In the genomic region with DNA sequence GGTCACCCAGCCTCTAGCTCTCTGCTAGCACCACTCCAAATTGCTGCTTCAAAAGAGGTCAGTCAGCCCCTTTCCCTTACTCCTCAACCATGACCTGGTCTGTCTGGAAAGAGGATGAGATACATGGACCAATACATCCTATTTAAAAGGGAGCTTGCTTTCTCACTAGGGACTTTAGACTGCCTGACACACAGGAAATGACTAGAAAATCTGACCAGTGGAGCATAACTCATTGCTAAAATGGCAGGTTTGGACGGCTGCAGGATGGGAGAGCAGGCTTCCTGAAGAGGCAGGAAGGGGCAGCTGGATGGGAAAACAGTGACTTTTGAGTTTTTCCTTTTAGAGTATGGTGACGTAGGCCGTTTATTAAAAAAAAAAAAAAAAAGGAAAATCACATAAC, we compare ENCODE assay signal across 1 cellular context.
TF ChIP-seq lines count a peak whose summit lies in the region.

No MANE protein-coding gene starts in this region.

TF ChIP-seq in K562, 482 proteins besides CTCF, POLR2A, EP300 and RAD21 (continues in another document):
- no peak for TF ChIP-seq JUNB (CRISPR knock-in tag; conservative IDR thresholded peaks at IDR 0.05)
- no peak for TF ChIP-seq ZNF830 (CRISPR knock-in tag; IDR thresholded peaks at IDR 0.05)
- TF ChIP-seq, protein P1, sequence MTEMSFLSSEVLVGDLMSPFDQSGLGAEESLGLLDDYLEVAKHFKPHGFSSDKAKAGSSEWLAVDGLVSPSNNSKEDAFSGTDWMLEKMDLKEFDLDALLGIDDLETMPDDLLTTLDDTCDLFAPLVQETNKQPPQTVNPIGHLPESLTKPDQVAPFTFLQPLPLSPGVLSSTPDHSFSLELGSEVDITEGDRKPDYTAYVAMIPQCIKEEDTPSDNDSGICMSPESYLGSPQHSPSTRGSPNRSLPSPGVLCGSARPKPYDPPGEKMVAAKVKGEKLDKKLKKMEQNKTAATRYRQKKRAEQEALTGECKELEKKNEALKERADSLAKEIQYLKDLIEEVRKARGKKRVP (CRISPR knock-in tag; IDR thresholded peaks at IDR 0.05): no peak
- TF ChIP-seq, protein P2, sequence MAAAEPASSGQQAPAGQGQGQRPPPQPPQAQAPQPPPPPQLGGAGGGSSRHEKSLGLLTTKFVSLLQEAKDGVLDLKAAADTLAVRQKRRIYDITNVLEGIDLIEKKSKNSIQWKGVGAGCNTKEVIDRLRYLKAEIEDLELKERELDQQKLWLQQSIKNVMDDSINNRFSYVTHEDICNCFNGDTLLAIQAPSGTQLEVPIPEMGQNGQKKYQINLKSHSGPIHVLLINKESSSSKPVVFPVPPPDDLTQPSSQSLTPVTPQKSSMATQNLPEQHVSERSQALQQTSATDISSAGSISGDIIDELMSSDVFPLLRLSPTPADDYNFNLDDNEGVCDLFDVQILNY (CRISPR knock-in tag; IDR thresholded peaks at IDR 0.05): no peak
- no peak for TF ChIP-seq HMG20A (CRISPR knock-in tag; conservative IDR thresholded peaks at IDR 0.05)
- peak; percentile 64 for TF ChIP-seq MEIS2 (IDR thresholded peaks at IDR 0.05; ENCODE audit: partially characterized antibody)
- no peak for TF ChIP-seq ATF1 (CRISPR knock-in tag; IDR thresholded peaks at IDR 0.05)
- no peak for TF ChIP-seq ATF1 (tag; IDR thresholded peaks at IDR 0.05)
- no peak for TF ChIP-seq SMARCC2 (IDR thresholded peaks at IDR 0.05; ENCODE audit: low read depth)
- no peak for TF ChIP-seq ZNF408 (CRISPR knock-in tag; IDR thresholded peaks at IDR 0.05; ENCODE audit: low read depth)
- TF ChIP-seq ZNF140 (CRISPR knock-in tag; IDR thresholded peaks at IDR 0.05): no peak
- TF ChIP-seq ZNF217 (CRISPR knock-in tag; IDR thresholded peaks at IDR 0.05): no peak
- TF ChIP-seq FOXJ3 (CRISPR knock-in tag; IDR thresholded peaks at IDR 0.05): no peak
- peak; percentile 63; the same call in 1 of the 2 replicates for TF ChIP-seq ETV1 (tag; conservative IDR thresholded peaks at IDR 0.05; ENCODE audit: low read depth)
- no peak for TF ChIP-seq HDAC3 (IDR thresholded peaks at IDR 0.05; ENCODE audit: borderline replicate concordance, partially characterized antibody)
- no peak for TF ChIP-seq CAMTA2 (CRISPR knock-in tag; conservative IDR thresholded peaks at IDR 0.05)
- no peak for TF ChIP-seq RBM25 (IDR thresholded peaks at IDR 0.05; ENCODE audit: low read depth, low read length, severe bottlenecking)
- TF ChIP-seq, protein P3, sequence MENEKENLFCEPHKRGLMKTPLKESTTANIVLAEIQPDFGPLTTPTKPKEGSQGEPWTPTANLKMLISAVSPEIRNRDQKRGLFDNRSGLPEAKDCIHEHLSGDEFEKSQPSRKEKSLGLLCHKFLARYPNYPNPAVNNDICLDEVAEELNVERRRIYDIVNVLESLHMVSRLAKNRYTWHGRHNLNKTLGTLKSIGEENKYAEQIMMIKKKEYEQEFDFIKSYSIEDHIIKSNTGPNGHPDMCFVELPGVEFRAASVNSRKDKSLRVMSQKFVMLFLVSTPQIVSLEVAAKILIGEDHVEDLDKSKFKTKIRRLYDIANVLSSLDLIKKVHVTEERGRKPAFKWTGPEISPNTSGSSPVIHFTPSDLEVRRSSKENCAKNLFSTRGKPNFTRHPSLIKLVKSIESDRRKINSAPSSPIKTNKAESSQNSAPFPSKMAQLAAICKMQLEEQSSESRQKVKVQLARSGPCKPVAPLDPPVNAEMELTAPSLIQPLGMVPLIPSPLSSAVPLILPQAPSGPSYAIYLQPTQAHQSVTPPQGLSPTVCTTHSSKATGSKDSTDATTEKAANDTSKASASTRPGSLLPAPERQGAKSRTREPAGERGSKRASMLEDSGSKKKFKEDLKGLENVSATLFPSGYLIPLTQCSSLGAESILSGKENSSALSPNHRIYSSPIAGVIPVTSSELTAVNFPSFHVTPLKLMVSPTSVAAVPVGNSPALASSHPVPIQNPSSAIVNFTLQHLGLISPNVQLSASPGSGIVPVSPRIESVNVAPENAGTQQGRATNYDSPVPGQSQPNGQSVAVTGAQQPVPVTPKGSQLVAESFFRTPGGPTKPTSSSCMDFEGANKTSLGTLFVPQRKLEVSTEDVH (IDR thresholded peaks at IDR 0.05; ENCODE audit: low read depth, partially characterized antibody): no peak
- TF ChIP-seq ZNF239 (CRISPR knock-in tag; IDR thresholded peaks at IDR 0.05): no peak
- TF ChIP-seq MTA2 (IDR thresholded peaks at IDR 0.05; ENCODE audit: low read depth): no peak
- no peak for TF ChIP-seq ERF (CRISPR knock-in tag; IDR thresholded peaks at IDR 0.05)
- no peak for TF ChIP-seq ZNF224 (CRISPR knock-in tag; IDR thresholded peaks at IDR 0.05)
- peak in 1 of 3 experiments; percentile 16 for TF ChIP-seq YY1 (IDR thresholded peaks at IDR 0.05; ENCODE audit: borderline replicate concordance in 1 of 3, control insufficient read depth in 1 of 3, extremely low read depth in 1 of 3, insufficient read depth in 3 of 3, insufficient read length in 1 of 3, insufficient replicate concordance in 2 of 3, low read depth in 1 of 3, low read length in 2 of 3)
- no peak for TF ChIP-seq MXI1 (IDR thresholded peaks at IDR 0.05; ENCODE audit: low read depth, low read length)
- TF ChIP-seq FIP1L1 (IDR thresholded peaks at IDR 0.05; ENCODE audit: low read depth, low read length, poor library complexity, severe bottlenecking): no peak
- TF ChIP-seq, protein P4, sequence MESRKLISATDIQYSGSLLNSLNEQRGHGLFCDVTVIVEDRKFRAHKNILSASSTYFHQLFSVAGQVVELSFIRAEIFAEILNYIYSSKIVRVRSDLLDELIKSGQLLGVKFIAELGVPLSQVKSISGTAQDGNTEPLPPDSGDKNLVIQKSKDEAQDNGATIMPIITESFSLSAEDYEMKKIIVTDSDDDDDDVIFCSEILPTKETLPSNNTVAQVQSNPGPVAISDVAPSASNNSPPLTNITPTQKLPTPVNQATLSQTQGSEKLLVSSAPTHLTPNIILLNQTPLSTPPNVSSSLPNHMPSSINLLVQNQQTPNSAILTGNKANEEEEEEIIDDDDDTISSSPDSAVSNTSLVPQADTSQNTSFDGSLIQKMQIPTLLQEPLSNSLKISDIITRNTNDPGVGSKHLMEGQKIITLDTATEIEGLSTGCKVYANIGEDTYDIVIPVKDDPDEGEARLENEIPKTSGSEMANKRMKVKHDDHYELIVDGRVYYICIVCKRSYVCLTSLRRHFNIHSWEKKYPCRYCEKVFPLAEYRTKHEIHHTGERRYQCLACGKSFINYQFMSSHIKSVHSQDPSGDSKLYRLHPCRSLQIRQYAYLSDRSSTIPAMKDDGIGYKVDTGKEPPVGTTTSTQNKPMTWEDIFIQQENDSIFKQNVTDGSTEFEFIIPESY (CRISPR knock-in tag; IDR thresholded peaks at IDR 0.05): no peak
- TF ChIP-seq, protein P5, sequence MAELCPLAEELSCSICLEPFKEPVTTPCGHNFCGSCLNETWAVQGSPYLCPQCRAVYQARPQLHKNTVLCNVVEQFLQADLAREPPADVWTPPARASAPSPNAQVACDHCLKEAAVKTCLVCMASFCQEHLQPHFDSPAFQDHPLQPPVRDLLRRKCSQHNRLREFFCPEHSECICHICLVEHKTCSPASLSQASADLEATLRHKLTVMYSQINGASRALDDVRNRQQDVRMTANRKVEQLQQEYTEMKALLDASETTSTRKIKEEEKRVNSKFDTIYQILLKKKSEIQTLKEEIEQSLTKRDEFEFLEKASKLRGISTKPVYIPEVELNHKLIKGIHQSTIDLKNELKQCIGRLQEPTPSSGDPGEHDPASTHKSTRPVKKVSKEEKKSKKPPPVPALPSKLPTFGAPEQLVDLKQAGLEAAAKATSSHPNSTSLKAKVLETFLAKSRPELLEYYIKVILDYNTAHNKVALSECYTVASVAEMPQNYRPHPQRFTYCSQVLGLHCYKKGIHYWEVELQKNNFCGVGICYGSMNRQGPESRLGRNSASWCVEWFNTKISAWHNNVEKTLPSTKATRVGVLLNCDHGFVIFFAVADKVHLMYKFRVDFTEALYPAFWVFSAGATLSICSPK (IDR thresholded peaks at IDR 0.05; ENCODE audit: borderline replicate concordance): no peak
- TF ChIP-seq YBX1 (IDR thresholded peaks at IDR 0.05): no peak
- no peak for TF ChIP-seq MCM2 (IDR thresholded peaks at IDR 0.05; ENCODE audit: low read depth)
- TF ChIP-seq, protein P6, sequence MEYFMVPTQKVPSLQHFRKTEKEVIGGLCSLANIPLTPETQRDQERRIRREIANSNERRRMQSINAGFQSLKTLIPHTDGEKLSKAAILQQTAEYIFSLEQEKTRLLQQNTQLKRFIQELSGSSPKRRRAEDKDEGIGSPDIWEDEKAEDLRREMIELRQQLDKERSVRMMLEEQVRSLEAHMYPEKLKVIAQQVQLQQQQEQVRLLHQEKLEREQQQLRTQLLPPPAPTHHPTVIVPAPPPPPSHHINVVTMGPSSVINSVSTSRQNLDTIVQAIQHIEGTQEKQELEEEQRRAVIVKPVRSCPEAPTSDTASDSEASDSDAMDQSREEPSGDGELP (CRISPR knock-in tag; IDR thresholded peaks at IDR 0.05; ENCODE audit: borderline replicate concordance): no peak
- TF ChIP-seq LEF1 (IDR thresholded peaks at IDR 0.05): no peak
- no peak for TF ChIP-seq POLR2AphosphoS2 (IDR thresholded peaks at IDR 0.05; ENCODE audit: low read length)
- TF ChIP-seq ZNF232 (CRISPR knock-in tag; IDR thresholded peaks at IDR 0.05): no peak
- TF ChIP-seq ZNF668 (CRISPR knock-in tag; IDR thresholded peaks at IDR 0.05): no peak
- TF ChIP-seq, protein P7, sequence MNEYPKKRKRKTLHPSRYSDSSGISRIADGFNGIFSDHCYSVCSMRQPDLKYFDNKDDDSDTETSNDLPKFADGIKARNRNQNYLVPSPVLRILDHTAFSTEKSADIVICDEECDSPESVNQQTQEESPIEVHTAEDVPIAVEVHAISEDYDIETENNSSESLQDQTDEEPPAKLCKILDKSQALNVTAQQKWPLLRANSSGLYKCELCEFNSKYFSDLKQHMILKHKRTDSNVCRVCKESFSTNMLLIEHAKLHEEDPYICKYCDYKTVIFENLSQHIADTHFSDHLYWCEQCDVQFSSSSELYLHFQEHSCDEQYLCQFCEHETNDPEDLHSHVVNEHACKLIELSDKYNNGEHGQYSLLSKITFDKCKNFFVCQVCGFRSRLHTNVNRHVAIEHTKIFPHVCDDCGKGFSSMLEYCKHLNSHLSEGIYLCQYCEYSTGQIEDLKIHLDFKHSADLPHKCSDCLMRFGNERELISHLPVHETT (CRISPR knock-in tag; conservative IDR thresholded peaks at IDR 0.05 in 1 of 2, IDR thresholded peaks at IDR 0.05 in 1 of 2): no peak
- TF ChIP-seq, protein P8, sequence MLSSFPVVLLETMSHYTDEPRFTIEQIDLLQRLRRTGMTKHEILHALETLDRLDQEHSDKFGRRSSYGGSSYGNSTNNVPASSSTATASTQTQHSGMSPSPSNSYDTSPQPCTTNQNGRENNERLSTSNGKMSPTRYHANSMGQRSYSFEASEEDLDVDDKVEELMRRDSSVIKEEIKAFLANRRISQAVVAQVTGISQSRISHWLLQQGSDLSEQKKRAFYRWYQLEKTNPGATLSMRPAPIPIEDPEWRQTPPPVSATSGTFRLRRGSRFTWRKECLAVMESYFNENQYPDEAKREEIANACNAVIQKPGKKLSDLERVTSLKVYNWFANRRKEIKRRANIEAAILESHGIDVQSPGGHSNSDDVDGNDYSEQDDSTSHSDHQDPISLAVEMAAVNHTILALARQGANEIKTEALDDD (IDR thresholded peaks at IDR 0.05): peak; percentile 23; the same call in 1 of the 2 replicates
- TF ChIP-seq ZNF316 (IDR thresholded peaks at IDR 0.05): no peak
- TF ChIP-seq, protein P9, sequence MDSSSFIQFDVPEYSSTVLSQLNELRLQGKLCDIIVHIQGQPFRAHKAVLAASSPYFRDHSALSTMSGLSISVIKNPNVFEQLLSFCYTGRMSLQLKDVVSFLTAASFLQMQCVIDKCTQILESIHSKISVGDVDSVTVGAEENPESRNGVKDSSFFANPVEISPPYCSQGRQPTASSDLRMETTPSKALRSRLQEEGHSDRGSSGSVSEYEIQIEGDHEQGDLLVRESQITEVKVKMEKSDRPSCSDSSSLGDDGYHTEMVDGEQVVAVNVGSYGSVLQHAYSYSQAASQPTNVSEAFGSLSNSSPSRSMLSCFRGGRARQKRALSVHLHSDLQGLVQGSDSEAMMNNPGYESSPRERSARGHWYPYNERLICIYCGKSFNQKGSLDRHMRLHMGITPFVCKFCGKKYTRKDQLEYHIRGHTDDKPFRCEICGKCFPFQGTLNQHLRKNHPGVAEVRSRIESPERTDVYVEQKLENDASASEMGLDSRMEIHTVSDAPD (CRISPR knock-in tag; IDR thresholded peaks at IDR 0.05): no peak
- TF ChIP-seq MEF2D (tag; conservative IDR thresholded peaks at IDR 0.05; ENCODE audit: low read depth): no peak
- TF ChIP-seq, protein P10, sequence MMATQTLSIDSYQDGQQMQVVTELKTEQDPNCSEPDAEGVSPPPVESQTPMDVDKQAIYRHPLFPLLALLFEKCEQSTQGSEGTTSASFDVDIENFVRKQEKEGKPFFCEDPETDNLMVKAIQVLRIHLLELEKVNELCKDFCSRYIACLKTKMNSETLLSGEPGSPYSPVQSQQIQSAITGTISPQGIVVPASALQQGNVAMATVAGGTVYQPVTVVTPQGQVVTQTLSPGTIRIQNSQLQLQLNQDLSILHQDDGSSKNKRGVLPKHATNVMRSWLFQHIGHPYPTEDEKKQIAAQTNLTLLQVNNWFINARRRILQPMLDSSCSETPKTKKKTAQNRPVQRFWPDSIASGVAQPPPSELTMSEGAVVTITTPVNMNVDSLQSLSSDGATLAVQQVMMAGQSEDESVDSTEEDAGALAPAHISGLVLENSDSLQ (IDR thresholded peaks at IDR 0.05): peak; percentile 42; the same call in 1 of the 2 replicates
- TF ChIP-seq, protein P11, sequence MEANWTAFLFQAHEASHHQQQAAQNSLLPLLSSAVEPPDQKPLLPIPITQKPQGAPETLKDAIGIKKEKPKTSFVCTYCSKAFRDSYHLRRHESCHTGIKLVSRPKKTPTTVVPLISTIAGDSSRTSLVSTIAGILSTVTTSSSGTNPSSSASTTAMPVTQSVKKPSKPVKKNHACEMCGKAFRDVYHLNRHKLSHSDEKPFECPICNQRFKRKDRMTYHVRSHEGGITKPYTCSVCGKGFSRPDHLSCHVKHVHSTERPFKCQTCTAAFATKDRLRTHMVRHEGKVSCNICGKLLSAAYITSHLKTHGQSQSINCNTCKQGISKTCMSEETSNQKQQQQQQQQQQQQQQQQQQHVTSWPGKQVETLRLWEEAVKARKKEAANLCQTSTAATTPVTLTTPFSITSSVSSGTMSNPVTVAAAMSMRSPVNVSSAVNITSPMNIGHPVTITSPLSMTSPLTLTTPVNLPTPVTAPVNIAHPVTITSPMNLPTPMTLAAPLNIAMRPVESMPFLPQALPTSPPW (CRISPR knock-in tag; IDR thresholded peaks at IDR 0.05): 0 out of 2 replicates have a peak, but pooled peaks have one; percentile 15
- TF ChIP-seq NCOR1 (IDR thresholded peaks at IDR 0.05): no peak
- TF ChIP-seq NFIX (CRISPR knock-in tag; IDR thresholded peaks at IDR 0.05; ENCODE audit: low read depth): no peak
